In the genomic region with DNA sequence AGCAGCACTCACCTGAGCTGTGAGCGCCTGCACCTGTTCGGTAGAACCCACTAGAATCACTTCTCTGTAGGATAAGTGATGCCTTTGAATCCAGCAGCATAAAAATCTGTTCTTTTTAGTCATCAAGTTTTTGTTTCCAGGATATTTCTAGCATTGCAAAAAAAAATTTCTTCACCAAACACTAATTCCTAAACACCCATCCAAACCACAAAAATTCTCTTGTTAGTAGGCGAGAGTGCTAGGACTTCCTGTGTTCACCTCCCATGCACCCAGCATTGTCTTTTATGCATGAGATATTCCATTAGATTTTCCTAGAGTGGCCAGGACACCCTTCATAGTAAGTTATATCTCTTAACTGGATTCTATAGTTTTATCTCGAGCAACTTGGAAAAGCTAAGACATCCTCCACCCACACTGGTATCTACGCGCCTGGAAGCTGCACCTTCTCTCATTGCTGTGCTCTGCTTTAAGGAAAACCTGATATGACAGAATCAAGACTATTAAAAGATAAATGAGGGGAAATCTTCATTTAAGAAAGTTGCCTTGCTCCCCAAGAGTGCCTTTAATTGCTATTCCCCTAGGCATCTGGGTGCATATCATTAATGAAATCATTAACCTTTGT, we compare ENCODE assay signal across 24 cellular contexts. TPM values are rescaled to one million over a fixed set of nuclear protein-coding genes. Genes with fewer than 3 reads are reported as not detected.
DNase-seq lines count a peak whose midpoint lies in the region; ATAC-seq, FAIRE-seq and TF ChIP-seq lines count a peak whose summit lies in the region.
"Had no signal": no experiment of that assay in that cellular context is flagged by ENCODE, and none has a peak within 500 bp of the region (broad histone marks: within the 10 kb centered on the region; RNA-seq: fewer than 3 reads in every experiment).

No MANE protein-coding gene starts in this region.

- no peaks in the 10 kb centered on the region for H4K20me1 ChIP-seq in MM.1S (ENCODE audit: insufficient read depth, low read length)

- H3K9me2 ChIP-seq in MM.1S (replicated peaks; ENCODE audit: insufficient read depth, low read length), result no peaks in the 10 kb centered on the region

- no peaks in the 10 kb centered on the region for H3K79me2 ChIP-seq in MM.1S (ENCODE audit: low read length)

- H3K4me3 ChIP-seq in MM.1S (ENCODE audit: low read length), result no peak overlapping the region
- H3K4me3 ChIP-seq: ascending aorta, heart left ventricle, right lobe of liver had no signal

- TF ChIP-seq CTCF in D721Med (IDR thresholded peaks at IDR 0.05; ENCODE audit: insufficient read depth, missing control alignments) (no peak), MM.1S (IDR thresholded peaks at IDR 0.05; ENCODE audit: low read length) (no peak)

- H2AFZ ChIP-seq in MM.1S (ENCODE audit: low read length), result no peak overlapping the region

- peaks cover 29% of the 10 kb centered on the region for H3K4me1 ChIP-seq in MM.1S (ENCODE audit: low read length)
- H3K4me1 ChIP-seq: right lobe of liver had no signal

- H3K27me3 ChIP-seq in MM.1S (replicated peaks; ENCODE audit: insufficient read depth, low read length), result no peaks in the 10 kb centered on the region
- H3K27me3 ChIP-seq: ascending aorta had no signal

- no peak for ATAC-seq in GM19328 (IDR thresholded peaks at IDR 0.05; ENCODE audit: unreplicated experiment)
- ATAC-seq: activated CD4-positive, alpha-beta T cell treated with anti-CD3 and anti-CD28 coated beads for 36 hours; left cardiac atrium; right lobe of liver; stimulated activated memory B cell treated with anti-CD40 and anti-IgM and Interleukin-4, amounts not matched to agents 10 μg/mL and 1 μg/mL and 100 μg/mL, for 72 hours had no signal

- no peak overlapping the region for H3K9ac ChIP-seq in MM.1S (ENCODE audit: low read length)

- no peak overlapping the region for H3K27ac ChIP-seq in MM.1S (ENCODE audit: low read length)
- H3K27ac ChIP-seq: ascending aorta, heart left ventricle, right lobe of liver had no signal

- 0 out of 2 replicates have a peak overlapping the region, but pooled peaks have one; percentile 51 for H3K4me2 ChIP-seq in MM.1S (ENCODE audit: low read depth, low read length)

- DNase-seq in D721Med (ENCODE audit: insufficient read length, low spot score) (no peak), MM.1S (no peak), fibroblast of gingiva (ENCODE audit: low read depth) (peak; percentile 22), renal cortical epithelial cell (ENCODE audit: low read depth) (peak; percentile 70), ecto neural progenitor cell (ENCODE audit: low spot score) (no peak)
- no peak for DNase-seq in stimulated activated CD4-positive, alpha-beta T cell treated with anti-CD3 and anti-CD28 coated beads, Interleukin-2, amount 100 ng/mL, for 48 hours
- DNase-seq: activated CD4-positive, alpha-beta T cell treated with anti-CD3 and anti-CD28 coated beads for 36 hours; activated T-cell treated with anti-CD3 and anti-CD28 coated beads for 4 hours; CD4-positive, alpha-beta memory T cell; heart left ventricle; KBM-7; left cardiac atrium; NCI-H1417 treated with DMSO at 0.1 percent for 48 hours; NCI-H446; NCI-H774; posterior cingulate gyrus; right lobe of liver; stimulated activated CD4-positive, alpha-beta T cell treated with anti-CD3 and anti-CD28 coated beads, Interleukin-4, amount 100 ng/mL, for 4 hours; substantia nigra had no signal

- peaks cover 19% of the 10 kb centered on the region for H3F3A ChIP-seq in MM.1S (ENCODE audit: insufficient read depth, low read length)

- H3K36me3 ChIP-seq in MM.1S (replicated peaks; ENCODE audit: insufficient read depth, low read length), result no peaks in the 10 kb centered on the region
- H3K36me3 ChIP-seq: right lobe of liver had no signal

- H3K9me3 ChIP-seq in MM.1S (replicated peaks; ENCODE audit: insufficient read depth, low read length), result no peaks in the 10 kb centered on the region
- H3K9me3 ChIP-seq: ascending aorta, heart left ventricle, right lobe of liver had no signal

- FAIRE-seq in D721Med (lab: Jason Lieb, UNC), result peak; percentile 63
- FAIRE-seq: H54 had no signal

RNA-seq across cellular contexts. Expression of a gene that starts 12.3 kb away (rescaled TPM):
- total RNA-seq in renal cortical epithelial cell, result 3.0 and 4.0 TPM in 2 replicates
- total RNA-seq: activated CD4-positive, alpha-beta T cell treated with anti-CD3 and anti-CD28 coated beads for 36 hours; CD4-positive, alpha-beta memory T cell; right lobe of liver; T-helper 2 cell treated with Interferon-gamma antibody and Interleukin-4, amounts not matched to agents 100 ng/mL and 5 ng/mL, for 36 hours had no signal

Comparison
In these comparisons a context has a peak if more than half of its experiments do, and no peak if none do; other contexts are left out.
1. DNase-seq: peak in fibroblast of gingiva (single experiment) and renal cortical epithelial cell (single experiment); none in D721Med (single experiment), MM.1S (single experiment), stimulated activated CD4-positive, alpha-beta T cell treated with anti-CD3 and anti-CD28 coated beads, Interleukin-2, amount 100 ng/mL, for 48 hours (0 of 2) and ecto neural progenitor cell (single experiment).